In the genomic region with DNA sequence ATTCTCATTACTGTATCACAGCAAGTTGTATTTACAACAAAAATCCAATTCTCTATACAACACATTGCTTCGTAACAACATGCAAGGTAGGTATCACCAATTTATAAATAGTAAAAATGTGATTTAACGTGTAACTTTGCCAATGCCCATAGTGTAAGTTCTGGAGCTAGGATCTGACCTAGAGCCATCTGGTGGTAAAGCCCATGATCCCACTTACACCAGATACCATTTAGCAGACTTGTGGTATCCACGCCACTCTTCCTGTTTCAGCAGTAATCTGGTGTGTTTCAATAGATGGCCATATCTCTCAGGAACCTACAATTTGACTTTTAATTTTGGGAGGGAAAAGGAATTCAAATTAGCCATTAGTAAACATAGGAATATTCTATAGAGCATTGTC, we compare ENCODE assay signal across 1 cellular context.
TF ChIP-seq lines count a peak whose summit lies in the region.

No MANE protein-coding gene starts in this region.

TF ChIP-seq in H1, 55 proteins besides CTCF, POLR2A, EP300 and RAD21:
- no peak for TF ChIP-seq SIRT6 (IDR thresholded peaks at IDR 0.05; ENCODE audit: low read length)
- TF ChIP-seq HDAC6 (IDR thresholded peaks at IDR 0.05; ENCODE audit: low read depth, low read length): no peak
- no peak for TF ChIP-seq TAF1 (IDR thresholded peaks at IDR 0.05; ENCODE audit: low read depth, low read length)
- TF ChIP-seq GTF2F1 (IDR thresholded peaks at IDR 0.05; ENCODE audit: borderline replicate concordance, low read depth, low read length): no peak
- no peak for TF ChIP-seq JUND (IDR thresholded peaks at IDR 0.05; ENCODE audit: low read length)
- TF ChIP-seq GABPA (IDR thresholded peaks at IDR 0.05; ENCODE audit: borderline replicate concordance, insufficient read depth, low read length): no peak
- no peak for TF ChIP-seq USF2 (IDR thresholded peaks at IDR 0.05; ENCODE audit: low read length)
- no peak for TF ChIP-seq SIX5 (IDR thresholded peaks at IDR 0.05; ENCODE audit: low read depth, low read length)
- TF ChIP-seq CREB1 (IDR thresholded peaks at IDR 0.05): no peak
- no peak for TF ChIP-seq SP1 (IDR thresholded peaks at IDR 0.05; ENCODE audit: low read depth, low read length)
- TF ChIP-seq RBBP5 (IDR thresholded peaks at IDR 0.05; ENCODE audit: borderline replicate concordance, low read depth, low read length): no peak
- no peak for TF ChIP-seq POU5F1 (IDR thresholded peaks at IDR 0.05; ENCODE audit: low read depth, low read length)
- no peak for TF ChIP-seq ASH2L (IDR thresholded peaks at IDR 0.05; ENCODE audit: low read length)
- no peak for TF ChIP-seq PHF8 (conservative IDR thresholded peaks at IDR 0.05; ENCODE audit: low read depth, low read length)
- TF ChIP-seq SAP30 (IDR thresholded peaks at IDR 0.05; ENCODE audit: insufficient read depth, insufficient replicate concordance, low read length): no peak
- no peak for TF ChIP-seq TAF7 (optimal IDR thresholded peaks at IDR 0.05; ENCODE audit: borderline replicate concordance, low read depth, low read length)
- no peak for TF ChIP-seq BCL11A (IDR thresholded peaks at IDR 0.05; ENCODE audit: low read depth in 2 of 2, low read length in 2 of 2)
- no peak for TF ChIP-seq RFX5 (IDR thresholded peaks at IDR 0.05; ENCODE audit: borderline replicate concordance, low read depth, low read length)
- TF ChIP-seq SUZ12 (IDR thresholded peaks at IDR 0.05; ENCODE audit: low read length): no peak
- TF ChIP-seq FOSL1 (IDR thresholded peaks at IDR 0.05; ENCODE audit: insufficient read depth, low read depth, low read length): no peak
